ENCODE assay signal across 7 cellular contexts in genomic region chr19:46745521-46746280, GRCh38. TPM values are rescaled to one million over a fixed set of nuclear protein-coding genes. Genes with fewer than 3 reads are reported as not detected.
A peak's percentile ranks its signal among the peaks of the same experiment; 100 is the strongest.
DNase-seq lines count a peak whose midpoint lies in the region; ATAC-seq and TF ChIP-seq lines count a peak whose summit lies in the region.

TSS of gene FKRP (plus strand) at chr19:46746057. CDS start at chr19:46755451, 9,394 bp downstream.

- H3K9ac ChIP-seq in mucosa of stomach (ENCODE audit: low read length) = peak within 1 kb of the TSS; percentile 92

- H3K4me3 ChIP-seq in mucosa of stomach (ENCODE audit: low read length) (peak within 1 kb of the TSS; percentile 77), thoracic aorta (peak within 1 kb of the TSS; percentile 86)

- ATAC-seq in GM18520 (IDR thresholded peaks at IDR 0.05; ENCODE audit: unreplicated experiment) (peak; percentile 28), HG03354 (IDR thresholded peaks at IDR 0.05; ENCODE audit: poor library complexity, severe bottlenecking, unreplicated experiment) (peak; percentile 43), thoracic aorta (ENCODE audit: insufficient number of reproducible peaks, low FRiP score, low read depth) (no peak)

- TF ChIP-seq CTCF in thoracic aorta (IDR thresholded peaks at IDR 0.05) = no peak

- H3K27ac ChIP-seq in thoracic aorta = peak within 1 kb of the TSS; percentile 61 to 75

- H3K27ac Mint-ChIP-seq in activated CD4-positive, alpha-beta T cell treated with anti-CD3 and anti-CD28 coated beads, Interleukin-2, amount 10 ng/mL, durations not matched to agents 7 days and 5 days = peak within 1 kb of the TSS; percentile 91

- peaks cover 55% of the 10 kb centered on the region for H3K4me1 Mint-ChIP-seq in activated CD4-positive, alpha-beta T cell treated with anti-CD3 and anti-CD28 coated beads, Interleukin-2, amount 10 ng/mL, durations not matched to agents 7 days and 5 days

- H3K36me3 Mint-ChIP-seq in activated CD4-positive, alpha-beta T cell treated with anti-CD3 and anti-CD28 coated beads, Interleukin-2, amount 10 ng/mL, durations not matched to agents 7 days and 5 days (ENCODE audit: low read depth) = peaks cover 15% of the 10 kb centered on the region

- no peaks in the 10 kb centered on the region for H3K9me3 Mint-ChIP-seq in activated CD4-positive, alpha-beta T cell treated with anti-CD3 and anti-CD28 coated beads, Interleukin-2, amount 10 ng/mL, durations not matched to agents 7 days and 5 days

- CTCF ChIA-PET in activated CD4-positive, alpha-beta T cell treated with anti-CD3 and anti-CD28 coated beads, Interleukin-2, amount 10 ng/mL, durations not matched to agents 7 days and 5 days (lab: Charles Lee) = interaction anchor here (2.3 kb wide), 1 partner anchor 9 kb away, joined by 12 read pairs; no protein-coding TSS in a partner anchor

- in situ Hi-C loops in endometrial microvascular endothelial cells (cut with HindIII; ENCODE audit: inconsistent ontology term, low pct_unique_long_range_greater_than_20kb, low sequenced_read_pairs) = no loop called here

- DNase-seq in activated CD4-positive, alpha-beta T cell treated with anti-CD3 and anti-CD28 coated beads, Interleukin-2, amount 10 ng/mL, durations not matched to agents 7 days and 5 days = peak; percentile 32
- DNase-seq in thoracic aorta (ENCODE audit: low spot score) (no peak), SKM-1 treated with dmso at 0.1 percent for 144 hours (lab: John Stamatoyannopoulos, UW; ENCODE audit: unreplicated experiment) (no peak)

- H3K9me3 ChIP-seq in mucosa of stomach (ENCODE audit: control insufficient read depth, low read length) = no peaks in the 10 kb centered on the region
- H3K9me3 ChIP-seq in thoracic aorta = no peaks in the 10 kb centered on the region

- H3K36me3 ChIP-seq in mucosa of stomach (ENCODE audit: control insufficient read depth, insufficient read depth, low read length) (no peaks in the 10 kb centered on the region), thoracic aorta (no peaks in the 10 kb centered on the region)

- peaks cover 18% of the 10 kb centered on the region for H3K4me1 ChIP-seq in mucosa of stomach (ENCODE audit: control insufficient read depth, insufficient read depth, low read length)
- peaks cover 22 to 36% of the 10 kb centered on the region in 2 donors for H3K4me1 ChIP-seq in thoracic aorta (ENCODE audit: control insufficient read depth in 1 of 2, low read depth in 2 of 2)

- H3K27me3 ChIP-seq in mucosa of stomach (ENCODE audit: control insufficient read depth, insufficient read depth, low read length) (no peaks in the 10 kb centered on the region), thoracic aorta (replicated peaks; ENCODE audit: insufficient read depth) (no peaks in the 10 kb centered on the region)

- no peaks in the 10 kb centered on the region for H3K27me3 Mint-ChIP-seq in activated CD4-positive, alpha-beta T cell treated with anti-CD3 and anti-CD28 coated beads, Interleukin-2, amount 10 ng/mL, durations not matched to agents 7 days and 5 days

- POLR2A ChIA-PET in activated CD4-positive, alpha-beta T cell treated with anti-CD3 and anti-CD28 coated beads, Interleukin-2, amount 10 ng/mL, durations not matched to agents 7 days and 5 days (lab: Charles Lee) = no interaction called here

- peak within 1 kb of the TSS; percentile 93 for H3K4me3 Mint-ChIP-seq in activated CD4-positive, alpha-beta T cell treated with anti-CD3 and anti-CD28 coated beads, Interleukin-2, amount 10 ng/mL, durations not matched to agents 7 days and 5 days

RNA-seq across cellular contexts. Expression of gene FKRP, which starts in this region (rescaled TPM):
- total RNA-seq in activated CD4-positive, alpha-beta T cell treated with anti-CD3 and anti-CD28 coated beads, Interleukin-2, amount 10 ng/mL, durations not matched to agents 7 days and 5 days = 10 to 100 TPM; 16.9 to 20.5 TPM
- total RNA-seq in endometrial microvascular endothelial cells (ENCODE audit: inconsistent ontology term) = 18.6 TPM
- total RNA-seq in thoracic aorta = 10 to 100 TPM; 20.6 to 99.2 TPM
